ENCODE assay signal across 17 cellular contexts in genomic region chrX:130771230-130771629, GRCh38.
DNase-seq lines count a peak whose midpoint lies in the region; ATAC-seq, FAIRE-seq and TF ChIP-seq lines count a peak whose summit lies in the region.
"Had no signal": no experiment of that assay in that cellular context is flagged by ENCODE, and none has a peak within 500 bp of the region (broad histone marks: within the 10 kb centered on the region; RNA-seq: fewer than 3 reads in every experiment).

No MANE protein-coding gene starts in this region.

- ATAC-seq in A549 (peak in 1 of 2 experiments; percentile 39; a peak in 1 of 6 replicates), RWPE2 (ENCODE audit: low read depth) (no peak), HG02884 (IDR thresholded peaks at IDR 0.05; ENCODE audit: unreplicated experiment) (no peak)

- H3K27me3 ChIP-seq in RWPE2 (ENCODE audit: insufficient read depth, poor library complexity, severe bottlenecking) (no peaks in the 10 kb centered on the region), fibroblast of lung (ENCODE audit: control insufficient read depth, insufficient read depth, low read length) (no peaks in the 10 kb centered on the region)
- H3K27me3 ChIP-seq: adrenal gland, BE2C, SJSA1 had no signal

- no peak for TF ChIP-seq POLR2A in A549 (IDR thresholded peaks at IDR 0.05; ENCODE audit: low read length)

- H3K9me3 ChIP-seq in A549 (no peaks in the 10 kb centered on the region), RWPE2 (ENCODE audit: severe bottlenecking) (no peaks in the 10 kb centered on the region), fibroblast of lung (ENCODE audit: control insufficient read depth, insufficient read depth, low read depth, low read length) (no peaks in the 10 kb centered on the region)
- H3K9me3 ChIP-seq: adrenal gland, BE2C, prostate gland, SJSA1 had no signal

- no peak for TF ChIP-seq CTCF in A549 (IDR thresholded peaks at IDR 0.05)
- TF ChIP-seq CTCF in RWPE2 (IDR thresholded peaks at IDR 0.05; ENCODE audit: poor library complexity, severe bottlenecking) = no peak
- TF ChIP-seq CTCF in fibroblast of lung (conservative IDR thresholded peaks at IDR 0.05 in 1 of 2, IDR thresholded peaks at IDR 0.05 in 1 of 2; ENCODE audit: low read depth in 1 of 2, low read length in 2 of 2) = no peak

- no peak for TF ChIP-seq EP300 in A549 (IDR thresholded peaks at IDR 0.05)

- 49% methylated on average over 2 of the region's 2 CpGs for WGBS in A549 (ENCODE audit: missing lambda C conversion rate)

- H3K36me3 ChIP-seq in RWPE2 (ENCODE audit: low read depth) = no peaks in the 10 kb centered on the region
- H3K36me3 ChIP-seq in fibroblast of lung (ENCODE audit: control insufficient read depth, insufficient read depth, low read length) = no peaks in the 10 kb centered on the region
- H3K36me3 ChIP-seq: adrenal gland, BE2C, prostate gland, SJSA1 had no signal

- peak overlapping the region; percentile 17; the same call in 2 of the 3 replicates for H3K4me2 ChIP-seq in A549
- no peak overlapping the region for H3K4me2 ChIP-seq in fibroblast of lung (ENCODE audit: extremely low read depth, insufficient read depth, low read length)

- H3K4me1 ChIP-seq in A549 = peaks cover 35% of the 10 kb centered on the region; the same call in 2 of the 3 replicates
- H3K4me1 ChIP-seq in RWPE2 (ENCODE audit: insufficient read depth, poor library complexity, severe bottlenecking) = peaks cover 11% of the 10 kb centered on the region
- H3K4me1 ChIP-seq in fibroblast of lung (ENCODE audit: control insufficient read depth, extremely low read depth, insufficient read depth, low read length) = peaks cover 4% of the 10 kb centered on the region
- H3K4me1 ChIP-seq: adrenal gland, prostate gland had no signal

- H2AFZ ChIP-seq in fibroblast of lung (ENCODE audit: low read length) = no peak overlapping the region

- TF ChIP-seq RAD21 in A549 (conservative IDR thresholded peaks at IDR 0.05 in 1 of 2, IDR thresholded peaks at IDR 0.05 in 1 of 2) = no peak

- H3K4me3 ChIP-seq in A549 (no peak overlapping the region), RWPE2 (ENCODE audit: severe bottlenecking) (no peak overlapping the region), fibroblast of lung (replicated peaks in 1 of 4; ENCODE audit: control extremely low read depth in 1 of 4, insufficient read depth in 1 of 4, low read depth in 3 of 4, low read length in 4 of 4) (no peak overlapping the region)
- H3K4me3 ChIP-seq: adrenal gland, prostate gland, SJSA1 had no signal

- no peaks in the 10 kb centered on the region for H4K20me1 ChIP-seq in fibroblast of lung (ENCODE audit: control insufficient read depth, extremely low read depth, insufficient read depth, low read length)

- H3K27ac ChIP-seq in A549 (peak overlapping the region in 1 of 2 experiments; percentile 57; a peak in 1 of 6 replicates), RWPE2 (ENCODE audit: poor library complexity, severe bottlenecking) (peak overlapping the region; percentile 68), fibroblast of lung (ENCODE audit: insufficient read depth, low read length) (peak overlapping the region; percentile 28)
- H3K27ac ChIP-seq: adrenal gland, prostate gland, SJSA1 had no signal

- no peaks in the 10 kb centered on the region for H3K79me2 ChIP-seq in fibroblast of lung (ENCODE audit: control insufficient read depth, insufficient read depth, low read length)

- FAIRE-seq in A549 (lab: Jason Lieb, UNC) = no peak

- CTCF ChIA-PET in A549 (lab: Yijun Ruan, JAX) = interaction anchor here (0.7 to 1.2 kb wide), 2 partner anchors 146 to 195 kb away, joined by 3 read pairs; no protein-coding TSS in a partner anchor

- POLR2A ChIA-PET in A549 (lab: Yijun Ruan, JAX) = no interaction called here

- H3K9ac ChIP-seq in fibroblast of lung (ENCODE audit: insufficient read depth, low read length) = no peak overlapping the region

- DNase-seq in A549 (ENCODE audit: low read depth in 1 of 2, low spot score in 1 of 2) (no peak), Daoy (ENCODE audit: low read depth) (peak; percentile 42), RWPE2 (ENCODE audit: low spot score) (no peak), fibroblast of lung (ENCODE audit: low read depth in 2 of 2) (peak in 1 of 2 donors; percentile 35), AG08395 (ENCODE audit: low spot score) (no peak), globus pallidus (ENCODE audit: low spot score) (no peak), mucosa of gallbladder (ENCODE audit: low spot score) (no peak)
- DNase-seq: Calu3, foreskin melanocyte, NCI-H1417 treated with DMSO at 0.1 percent for 48 hours, NCI-H446, T-helper 9 cell had no signal

TF ChIP-seq in A549, 52 proteins besides CTCF, POLR2A, EP300 and RAD21:
- TF ChIP-seq FOSL2 (IDR thresholded peaks at IDR 0.05) (no peak), FOSL2 (CRISPR knock-in tag; IDR thresholded peaks at IDR 0.05) (peak; percentile 39; the same call in 1 of the 2 replicates), FOSB (CRISPR knock-in tag; IDR thresholded peaks at IDR 0.05) (no peak)
TF ChIP-seq in A549: peak in this region for 1.
